In the genomic region with DNA sequence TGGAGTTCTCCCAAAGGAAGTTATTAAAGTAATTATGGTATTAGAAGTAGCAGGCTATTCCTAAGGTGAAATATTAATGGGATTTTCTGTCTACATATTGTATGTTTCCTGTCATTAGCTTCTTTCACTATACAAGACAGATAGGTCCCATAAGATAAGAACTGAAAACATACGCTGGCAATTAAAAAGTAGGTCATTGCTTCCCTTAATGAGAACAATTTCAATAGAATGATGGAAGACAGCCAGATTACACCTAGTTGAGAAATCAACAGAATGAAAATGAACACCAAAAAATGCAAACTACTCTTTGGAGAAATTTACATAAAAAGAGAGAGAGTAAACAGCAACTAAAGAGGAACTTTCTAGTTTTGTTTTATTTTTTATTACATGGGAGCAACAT, we compare ENCODE assay signal across 24 cellular contexts.
"Had no signal": no experiment of that assay in that cellular context is flagged by ENCODE, and none has a peak within 500 bp of the region (broad histone marks: within the 10 kb centered on the region; RNA-seq: fewer than 3 reads in every experiment).

No MANE protein-coding gene starts in this region.

- ATAC-seq: activated naive CD4-positive, alpha-beta T cell treated with anti-CD3 and anti-CD28 coated beads, Interleukin-2, amount 50 U/mL, for 72 hours had no signal

- H3K4me1 Mint-ChIP-seq: activated CD4-positive, alpha-beta T cell treated with anti-CD3 and anti-CD28 coated beads, Interleukin-2, amount 10 ng/mL, durations not matched to agents 7 days and 5 days had no signal

- H3K4me3 Mint-ChIP-seq: activated CD4-positive, alpha-beta memory T cell treated with anti-CD3 and anti-CD28 coated beads for 36 hours; activated CD4-positive, alpha-beta T cell treated with anti-CD3 and anti-CD28 coated beads, Interleukin-2, amount 10 ng/mL, durations not matched to agents 7 days and 5 days had no signal

- H3K9me3 Mint-ChIP-seq: activated CD4-positive, alpha-beta memory T cell treated with anti-CD3 and anti-CD28 coated beads for 36 hours; activated CD4-positive, alpha-beta T cell treated with anti-CD3 and anti-CD28 coated beads, Interleukin-2, amount 10 ng/mL, durations not matched to agents 7 days and 5 days; activated naive CD4-positive, alpha-beta T cell treated with anti-CD3 and anti-CD28 coated beads, Interleukin-2, amount 50 U/mL, for 72 hours had no signal

- DNase-seq: activated CD4-positive, alpha-beta memory T cell treated with anti-CD3 and anti-CD28 coated beads for 36 hours; activated CD4-positive, alpha-beta T cell treated with anti-CD3 and anti-CD28 coated beads, Interleukin-2, amount 10 ng/mL, durations not matched to agents 7 days and 5 days; activated CD4-positive, CD25-positive, alpha-beta regulatory T cell; activated CD8-positive, alpha-beta memory T cell treated with anti-CD3 and anti-CD28 coated beads for 24 hours; activated naive CD4-positive, alpha-beta T cell; activated T-cell treated with anti-CD3 and anti-CD28 coated beads, Interleukin-2, amount 50 U/mL, for 48 hours; anterior cingulate cortex; cortex of kidney; Karpas-422; NCI-H1092; NCI-H1436; NCI-H1694 treated with DMSO at 0.1 percent for 48 hours; NCI-H2029 treated with DMSO at 0.1 percent for 48 hours; NCI-H446; NCI-H526; Peyer's patch; Right ventricle myocardium superior; SJCRH30; SK-N-SH; T-helper 1 cell had no signal

- H3K36me3 ChIP-seq: breast epithelium, Peyer's patch, SJCRH30 had no signal

- H3K27ac ChIP-seq: breast epithelium, Peyer's patch, RWPE1, SJCRH30, VCaP had no signal

- H3K4me1 ChIP-seq: breast epithelium, Peyer's patch, SJCRH30 had no signal

- H3K27me3 ChIP-seq: breast epithelium, Peyer's patch, SJCRH30 had no signal

- H3K27ac Mint-ChIP-seq: activated CD4-positive, alpha-beta memory T cell treated with anti-CD3 and anti-CD28 coated beads for 36 hours; activated CD4-positive, alpha-beta T cell treated with anti-CD3 and anti-CD28 coated beads, Interleukin-2, amount 10 ng/mL, durations not matched to agents 7 days and 5 days; activated naive CD4-positive, alpha-beta T cell treated with anti-CD3 and anti-CD28 coated beads, Interleukin-2, amount 50 U/mL, for 72 hours had no signal

- H3K9me3 ChIP-seq: breast epithelium, Peyer's patch, SJCRH30, SK-N-SH had no signal

- H3K27me3 Mint-ChIP-seq: activated CD4-positive, alpha-beta memory T cell treated with anti-CD3 and anti-CD28 coated beads for 36 hours; activated CD4-positive, alpha-beta T cell treated with anti-CD3 and anti-CD28 coated beads, Interleukin-2, amount 10 ng/mL, durations not matched to agents 7 days and 5 days had no signal

- H3K4me3 ChIP-seq: breast epithelium, Peyer's patch, SJCRH30 had no signal
